7 cellular contexts compared by ENCODE assay signal in genomic region chr10:97335188-97335619, GRCh38.
DNase-seq lines count a peak whose midpoint lies in the region; ATAC-seq and TF ChIP-seq lines count a peak whose summit lies in the region.

No MANE protein-coding gene starts in this region.

- POLR2A ChIA-PET in HEK293 (lab: Yijun Ruan, JAX), result no interaction called here

- CTCF ChIA-PET in HEK293 (lab: Yijun Ruan, JAX), result no interaction called here

- WGBS in iPS DF 6.9 (ENCODE audit: insufficient coverage, insufficient read length), result no CpG with 5 or more reads among the region's 25 CpGs

- no peak for DNase-seq in iPS DF 6.9 (ENCODE audit: low read depth, low spot score)
- no peak for DNase-seq in GM10266 (ENCODE audit: extremely low spot score)
- no peak for DNase-seq in KG1 (lab: John Stamatoyannopoulos, UW)
- DNase-seq in NCI-H510A treated with DMSO at 0.1 percent for 48 hours (lab: John Stamatoyannopoulos, UW), result no peak

- H3K4me3 ChIP-seq in HEK293 (ENCODE audit: low read depth, low read length) (peak overlapping the region; percentile 9; the same call in 1 of the 2 replicates), WI38 (ENCODE audit: low read depth, low read length) (peak overlapping the region; percentile 70), iPS DF 6.9 (ENCODE audit: low read length) (peak overlapping the region; percentile 98; the same call in 1 of the 2 replicates)

- H3K27me3 Mint-ChIP-seq in stimulated activated memory B cell treated with anti-CD40 and anti-IgM and Interleukin-4, amounts not matched to agents 10 μg/mL and 1 μg/mL and 100 μg/mL, for 72 hours, result no peaks in the 10 kb centered on the region

- TF ChIP-seq CTCF in HEK293 (tag by site-specific recombination; IDR thresholded peaks at IDR 0.05) (no peak), WI38 (IDR thresholded peaks at IDR 0.05; ENCODE audit: low read depth, low read length) (no peak), GM10266 (IDR thresholded peaks at IDR 0.05; ENCODE audit: control insufficient read depth, insufficient read depth, low read depth, missing control alignments) (no peak)

- H3K27ac Mint-ChIP-seq in stimulated activated memory B cell treated with anti-CD40 and anti-IgM and Interleukin-4, amounts not matched to agents 10 μg/mL and 1 μg/mL and 100 μg/mL, for 72 hours, result peak overlapping the region; percentile 85

- peaks cover 18% of the 10 kb centered on the region for H3K4me1 ChIP-seq in HEK293 (ENCODE audit: control insufficient read depth, insufficient read depth, low read length)
- H3K4me1 ChIP-seq in iPS DF 6.9 (ENCODE audit: control insufficient read depth, insufficient read depth, low read length), result no peaks in the 10 kb centered on the region

- no peaks in the 10 kb centered on the region for H3K9me3 Mint-ChIP-seq in stimulated activated memory B cell treated with anti-CD40 and anti-IgM and Interleukin-4, amounts not matched to agents 10 μg/mL and 1 μg/mL and 100 μg/mL, for 72 hours

- ATAC-seq in stimulated activated memory B cell treated with anti-CD40 and anti-IgM and Interleukin-4, amounts not matched to agents 10 μg/mL and 1 μg/mL and 100 μg/mL, for 72 hours, result peak; percentile 1

- H3K27ac ChIP-seq in HEK293 (ENCODE audit: extremely low read depth, low read depth, low read length) (peak overlapping the region; percentile 99; the same call in 1 of the 2 replicates), iPS DF 6.9 (ENCODE audit: low read length) (no peak overlapping the region)

- H3K36me3 ChIP-seq in HEK293 (ENCODE audit: control insufficient read depth in 2 of 2, insufficient read depth in 1 of 2, low read length in 2 of 2) (peaks cover 0 to 9% of the 10 kb centered on the region in 2 experiments; a peak in 2 of 3 replicates), iPS DF 6.9 (ENCODE audit: control insufficient read depth, insufficient read depth, low read length) (0 out of 2 replicates have a peak, but pooled peaks cover 4% of the 10 kb centered on the region)

- H3K4me1 Mint-ChIP-seq in stimulated activated memory B cell treated with anti-CD40 and anti-IgM and Interleukin-4, amounts not matched to agents 10 μg/mL and 1 μg/mL and 100 μg/mL, for 72 hours, result peaks cover 38% of the 10 kb centered on the region

- H3K36me3 Mint-ChIP-seq in stimulated activated memory B cell treated with anti-CD40 and anti-IgM and Interleukin-4, amounts not matched to agents 10 μg/mL and 1 μg/mL and 100 μg/mL, for 72 hours, result peaks cover under 1% of the 10 kb centered on the region

- H3K9me3 ChIP-seq in HEK293 (ENCODE audit: control insufficient read depth, insufficient read depth, low read depth, low read length) (no peaks in the 10 kb centered on the region), iPS DF 6.9 (ENCODE audit: control insufficient read depth, insufficient read depth, low read length) (no peaks in the 10 kb centered on the region)

- peak overlapping the region; percentile 80 for H3K4me3 Mint-ChIP-seq in stimulated activated memory B cell treated with anti-CD40 and anti-IgM and Interleukin-4, amounts not matched to agents 10 μg/mL and 1 μg/mL and 100 μg/mL, for 72 hours

- no peaks in the 10 kb centered on the region for H3K27me3 ChIP-seq in iPS DF 6.9 (ENCODE audit: control insufficient read depth, insufficient read depth, low read length)

TF ChIP-seq in HEK293, 187 proteins besides CTCF, POLR2A, EP300 and RAD21:
- TF ChIP-seq ZNF292 (tag by site-specific recombination; IDR thresholded peaks at IDR 0.05; ENCODE audit: borderline replicate concordance, low read depth) (no peak), ZNF394 (tag by site-specific recombination; IDR thresholded peaks at IDR 0.05; ENCODE audit: borderline replicate concordance) (0 out of 2 replicates have a peak, but pooled peaks have one; percentile 3), ZNF335 (tag by site-specific recombination; conservative IDR thresholded peaks at IDR 0.05) (0 out of 2 replicates have a peak, but pooled peaks have one; percentile 6)

Comparison
In these comparisons a context has a peak if more than half of its experiments do, and no peak if none do; other contexts are left out.
1. H3K4me3 ChIP-seq: peak in every context shown above with its lines; median percentile 98 in iPS DF 6.9; 70 in WI38; 9 in HEK293.